8 cellular contexts compared by ENCODE assay signal in genomic region chr5:159515909-159516415, GRCh38.
DNase-seq lines count a peak whose midpoint lies in the region; ATAC-seq and TF ChIP-seq lines count a peak whose summit lies in the region.

No MANE protein-coding gene starts in this region.

- no peaks in the 10 kb centered on the region for H4K20me1 ChIP-seq in PC-3 (ENCODE audit: low read length)

- POLR2A ChIA-PET in PC-3 (lab: Charles Lee; ENCODE audit: unreplicated experiment): no interaction called here

- no peaks in the 10 kb centered on the region for H3K36me3 ChIP-seq in BE2C
- no peaks in the 10 kb centered on the region for H3K36me3 ChIP-seq in PC-3 (ENCODE audit: low read depth, low read length)

- H3K4me1 Mint-ChIP-seq in activated T-helper 2 cell treated with anti-CD3 and anti-CD28 coated beads, Interferon-gamma antibody, Interleukin-2, Interleukin-4, amounts not matched to agents 10 μg/mL and 5 μg/mL and 100 μg/mL, durations not matched to agents 14 hours and 24 hours and 36 hours (ENCODE audit: low read depth): peaks cover 7% of the 10 kb centered on the region
- H3K4me1 Mint-ChIP-seq in glutamatergic neuron (ENCODE audit: low read depth, unreplicated experiment): peaks cover 4% of the 10 kb centered on the region

- H3K9me3 ChIP-seq in BE2C: no peaks in the 10 kb centered on the region
- H3K9me3 ChIP-seq in PC-3 (ENCODE audit: low read length): no peaks in the 10 kb centered on the region

- intact Hi-C loops in PC-3 (cut with micrococcal nuclease): loop anchor here (2.0 to 10.0 kb wide), 7 partner anchors 66 to 471 kb away; partner anchors contain the start of gene ADRA1B
- intact Hi-C loops in activated T-helper 2 cell treated with anti-CD3 and anti-CD28 coated beads, Interferon-gamma antibody, Interleukin-2, Interleukin-4, amounts not matched to agents 10 μg/mL and 5 μg/mL and 100 μg/mL, durations not matched to agents 14 hours and 24 hours and 36 hours (cut with micrococcal nuclease): loop anchor here (1.0 to 5.0 kb wide), 4 partner anchors 184 to 471 kb away; partner anchors contain the start of genes ADRA1B and IL12B

- no peak overlapping the region for H3K4me3 ChIP-seq in BE2C (ENCODE audit: low read depth, low read length)
- no peak overlapping the region for H3K4me3 ChIP-seq in PC-3 (ENCODE audit: low read length)

- H3K36me3 Mint-ChIP-seq in activated T-helper 2 cell treated with anti-CD3 and anti-CD28 coated beads, Interferon-gamma antibody, Interleukin-2, Interleukin-4, amounts not matched to agents 10 μg/mL and 5 μg/mL and 100 μg/mL, durations not matched to agents 14 hours and 24 hours and 36 hours (ENCODE audit: low read depth): no peaks in the 10 kb centered on the region
- no peaks in the 10 kb centered on the region for H3K36me3 Mint-ChIP-seq in glutamatergic neuron (ENCODE audit: unreplicated experiment)

- H3K27me3 Mint-ChIP-seq in activated T-helper 2 cell treated with anti-CD3 and anti-CD28 coated beads, Interferon-gamma antibody, Interleukin-2, Interleukin-4, amounts not matched to agents 10 μg/mL and 5 μg/mL and 100 μg/mL, durations not matched to agents 14 hours and 24 hours and 36 hours (ENCODE audit: low read depth): peaks cover 14% of the 10 kb centered on the region
- H3K27me3 Mint-ChIP-seq in glutamatergic neuron (ENCODE audit: unreplicated experiment): no peaks in the 10 kb centered on the region

- no peaks in the 10 kb centered on the region for H3K79me2 ChIP-seq in PC-3 (ENCODE audit: low read length)

- DNase-seq in BE2C (peak; percentile 40), PC-3 (peak; percentile 75), glutamatergic neuron (peak; percentile 72), retina (peak; percentile 69), cerebellum (ENCODE audit: low spot score) (no peak)
- DNase-seq in activated T-helper 2 cell treated with anti-CD3 and anti-CD28 coated beads, Interferon-gamma antibody, Interleukin-2, Interleukin-4, amounts not matched to agents 10 μg/mL and 5 μg/mL and 100 μg/mL, durations not matched to agents 14 hours and 24 hours and 36 hours (ENCODE audit: low spot score): peak; percentile 50

- H3K27me3 ChIP-seq in BE2C (no peaks in the 10 kb centered on the region), PC-3 (ENCODE audit: low read length) (no peaks in the 10 kb centered on the region)

- H3K4me1 ChIP-seq in BE2C: 0 out of 2 replicates have a peak, but pooled peaks cover 3% of the 10 kb centered on the region
- H3K4me1 ChIP-seq in PC-3 (ENCODE audit: insufficient read depth, low read length): peaks cover 45% of the 10 kb centered on the region

- H3K27ac Mint-ChIP-seq in activated T-helper 2 cell treated with anti-CD3 and anti-CD28 coated beads, Interferon-gamma antibody, Interleukin-2, Interleukin-4, amounts not matched to agents 10 μg/mL and 5 μg/mL and 100 μg/mL, durations not matched to agents 14 hours and 24 hours and 36 hours: no peak overlapping the region
- no peak overlapping the region for H3K27ac Mint-ChIP-seq in glutamatergic neuron (ENCODE audit: unreplicated experiment)

- no TSS peak for BruUV-seq in PC-3 (replicated peaks; lab: Mats Ljungman, UMichigan)

- no peak overlapping the region for H3K9ac ChIP-seq in PC-3 (ENCODE audit: low read length)

- ATAC-seq in GM18907 (IDR thresholded peaks at IDR 0.05; ENCODE audit: unreplicated experiment) (peak; percentile 93), HG03103 (IDR thresholded peaks at IDR 0.05; ENCODE audit: low read depth, unreplicated experiment) (peak; percentile 95), PC-3 (no peak)

- no peaks in the 10 kb centered on the region for H3K9me3 Mint-ChIP-seq in activated T-helper 2 cell treated with anti-CD3 and anti-CD28 coated beads, Interferon-gamma antibody, Interleukin-2, Interleukin-4, amounts not matched to agents 10 μg/mL and 5 μg/mL and 100 μg/mL, durations not matched to agents 14 hours and 24 hours and 36 hours
- peaks cover 1% of the 10 kb centered on the region for H3K9me3 Mint-ChIP-seq in glutamatergic neuron (ENCODE audit: unreplicated experiment)

- H3K27ac ChIP-seq in PC-3 (ENCODE audit: low read length): no peak overlapping the region

- CTCF ChIA-PET in PC-3 (lab: Charles Lee): interaction anchor here (0.7 kb wide), 1 partner anchor 66 kb away, joined by 25 read pairs; no protein-coding TSS in a partner anchor

- TF ChIP-seq CTCF in BE2C (IDR thresholded peaks at IDR 0.05; ENCODE audit: low read depth, low read length) (peak; percentile 64), PC-3 (conservative IDR thresholded peaks at IDR 0.05; ENCODE audit: low read depth, low read length) (peak; percentile 80), glutamatergic neuron (IDR thresholded peaks at IDR 0.05; ENCODE audit: partially characterized antibody, unreplicated experiment) (peak; percentile 76)

- H3K4me3 Mint-ChIP-seq in activated T-helper 2 cell treated with anti-CD3 and anti-CD28 coated beads, Interferon-gamma antibody, Interleukin-2, Interleukin-4, amounts not matched to agents 10 μg/mL and 5 μg/mL and 100 μg/mL, durations not matched to agents 14 hours and 24 hours and 36 hours (ENCODE audit: low read depth): no peak overlapping the region
- no peak overlapping the region for H3K4me3 Mint-ChIP-seq in glutamatergic neuron (ENCODE audit: unreplicated experiment)

- H2AFZ ChIP-seq in PC-3 (ENCODE audit: low read length): no peak overlapping the region

- H3K4me2 ChIP-seq in PC-3 (ENCODE audit: low read length): 0 out of 2 replicates have a peak overlapping the region, but pooled peaks have one; percentile 4

- H3K9me2 ChIP-seq in PC-3 (replicated peaks; ENCODE audit: low read length): no peaks in the 10 kb centered on the region

- no peaks in the 10 kb centered on the region for H3F3A ChIP-seq in PC-3 (ENCODE audit: low read length, unreplicated experiment)
